ENCODE assay signal across 8 cellular contexts in genomic region chr9:107172160-107172978, GRCh38.
DNase-seq lines count a peak whose midpoint lies in the region; ATAC-seq and TF ChIP-seq lines count a peak whose summit lies in the region.

No MANE protein-coding gene starts in this region.

- no peak overlapping the region for H3K4me3 Mint-ChIP-seq in activated B cell treated with CpG ODN at 0.5 μM for 24 hours

- no peak overlapping the region for H3K27ac Mint-ChIP-seq in activated B cell treated with CpG ODN at 0.5 μM for 24 hours

- peak; percentile 77 for ATAC-seq in GM18909 (IDR thresholded peaks at IDR 0.05; ENCODE audit: poor library complexity, unreplicated experiment)
- peak; percentile 71 for ATAC-seq in HG03135 (IDR thresholded peaks at IDR 0.05; ENCODE audit: unreplicated experiment)
- peak; percentile 52 for ATAC-seq in activated B cell treated with CpG ODN at 0.5 μM for 24 hours (ENCODE audit: low read depth)
- ATAC-seq in left lobe of liver, result peak; percentile 92

- no peaks in the 10 kb centered on the region for H3K36me3 Mint-ChIP-seq in activated B cell treated with CpG ODN at 0.5 μM for 24 hours (ENCODE audit: low read depth)

- H3K9me3 ChIP-seq in BE2C, result no peaks in the 10 kb centered on the region

- H3K9me3 Mint-ChIP-seq in activated B cell treated with CpG ODN at 0.5 μM for 24 hours, result no peaks in the 10 kb centered on the region

- DNase-seq in BE2C (peak; percentile 79), NCI-H2171 treated with DMSO at 0.1 percent for 48 hours (lab: John Stamatoyannopoulos, UW) (peak; percentile 85), activated B cell treated with CpG ODN at 0.5 μM for 24 hours (peak; percentile 18), cerebellar nuclear complex (lab: John Stamatoyannopoulos, UW) (peak; percentile 1 to 4), left lobe of liver (ENCODE audit: low spot score) (peak; percentile 80)
- DNase-seq in stimulated activated CD4-positive, alpha-beta T cell treated with anti-CD3 and anti-CD28 coated beads, Interleukin-4, amount 100 ng/mL, for 48 hours (ENCODE audit: low read depth in 2 of 2), result peak; percentile 58 to 60

- POLR2A ChIA-PET in activated B cell treated with CpG ODN at 0.5 μM for 24 hours (lab: Charles Lee), result no interaction called here

- H3K4me1 Mint-ChIP-seq in activated B cell treated with CpG ODN at 0.5 μM for 24 hours, result no peaks in the 10 kb centered on the region

- H3K27me3 ChIP-seq in BE2C, result no peaks in the 10 kb centered on the region

- peaks cover 17% of the 10 kb centered on the region for H3K27me3 Mint-ChIP-seq in activated B cell treated with CpG ODN at 0.5 μM for 24 hours

- H3K4me1 ChIP-seq in BE2C, result peaks cover 19% of the 10 kb centered on the region

- CTCF ChIA-PET in activated B cell treated with CpG ODN at 0.5 μM for 24 hours (lab: Charles Lee), result interaction anchor here (0.8 to 1.8 kb wide), 5 partner anchors 8 to 1332 kb away, joined by 3 to 4 read pairs (median 3); no protein-coding TSS in a partner anchor

- no peaks in the 10 kb centered on the region for H3K36me3 ChIP-seq in BE2C

- no peak overlapping the region for H3K4me3 ChIP-seq in BE2C (ENCODE audit: low read depth, low read length)

- intact Hi-C loops in activated B cell treated with CpG ODN at 0.5 μM for 24 hours (cut with micrococcal nuclease), result loop anchor here (5.0 to 10.0 kb wide), 2 partner anchors 525 to 1592 kb away; no protein-coding TSS in a partner anchor

- peak; percentile 98 for TF ChIP-seq CTCF in BE2C (IDR thresholded peaks at IDR 0.05; ENCODE audit: low read depth, low read length)
- peak; percentile 45 for TF ChIP-seq CTCF in activated B cell treated with CpG ODN at 0.5 μM for 24 hours (IDR thresholded peaks at IDR 0.05)

Comparison
In these comparisons a context has a peak if more than half of its experiments do, and no peak if none do; other contexts are left out.
1. DNase-seq: peak in every context shown above with its lines; median percentile 85 in NCI-H2171 treated with DMSO at 0.1 percent for 48 hours; 80 in left lobe of liver; 79 in BE2C; 59 in stimulated activated CD4-positive, alpha-beta T cell treated with anti-CD3 and anti-CD28 coated beads, Interleukin-4, amount 100 ng/mL, for 48 hours; 18 in activated B cell treated with CpG ODN at 0.5 μM for 24 hours; 2 in cerebellar nuclear complex.